Comparison of ENCODE assay signal across 16 cellular contexts in genomic region chr3:188288153-188288552, GRCh38.
DNase-seq lines count a peak whose midpoint lies in the region; ATAC-seq and TF ChIP-seq lines count a peak whose summit lies in the region.
"Had no signal": no experiment of that assay in that cellular context is flagged by ENCODE, and none has a peak within 500 bp of the region (broad histone marks: within the 10 kb centered on the region; RNA-seq: fewer than 3 reads in every experiment).

No MANE protein-coding gene starts in this region.

- H3K79me1 ChIP-seq in trophoblast cell (ENCODE audit: low read length): peaks cover 2% of the 10 kb centered on the region

- H2AK5ac ChIP-seq in trophoblast cell (ENCODE audit: low read length): no peak overlapping the region

- no peaks in the 10 kb centered on the region for H3K27me3 Mint-ChIP-seq in natural killer cell treated with Interleukin-12 subunit alpha and Interleukin-12 subunit beta and Interleukin-15 and Interleukin-18, amount 100 ng/mL, for 72 hours
- H3K27me3 Mint-ChIP-seq in natural killer cell (ENCODE audit: low read depth in 2 of 2): no peaks in the 10 kb centered on the region
- H3K27me3 Mint-ChIP-seq: activated CD4-positive, alpha-beta T cell treated with anti-CD3 and anti-CD28 coated beads, Interleukin-2, amount 10 ng/mL, durations not matched to agents 7 days and 5 days; CD4-positive, alpha-beta memory T cell; naive B cell; type B pancreatic cell had no signal

- H3K23ac ChIP-seq in trophoblast cell (ENCODE audit: low read length): no peak overlapping the region

- intact Hi-C loops in natural killer cell (cut with micrococcal nuclease): no loop called here
- intact Hi-C loops in heart left ventricle (cut with DNase I): no loop called here
- intact Hi-C loops in lower lobe of right lung (cut with DNase I): no loop called here

- no peaks in the 10 kb centered on the region for H3K9me3 ChIP-seq in heart left ventricle
- no peaks in the 10 kb centered on the region for H3K9me3 ChIP-seq in trophoblast cell (ENCODE audit: insufficient read depth, low read depth, low read length)
- H3K9me3 ChIP-seq in lower lobe of right lung: no peaks in the 10 kb centered on the region

- no peak overlapping the region for H3K4me2 ChIP-seq in trophoblast cell (ENCODE audit: low read length)

- H3K4me1 Mint-ChIP-seq in natural killer cell treated with Interleukin-12 subunit alpha and Interleukin-12 subunit beta and Interleukin-15 and Interleukin-18, amount 100 ng/mL, for 72 hours (ENCODE audit: low read depth in 2 of 2): peaks cover 63 to 66% of the 10 kb centered on the region in 2 donors
- H3K4me1 Mint-ChIP-seq in natural killer cell: peaks cover 32 to 52% of the 10 kb centered on the region in 2 donors

- no peak overlapping the region for H3K4me3 ChIP-seq in heart left ventricle
- no peak overlapping the region for H3K4me3 ChIP-seq in trophoblast cell (ENCODE audit: low read depth, low read length)
- no peak overlapping the region for H3K4me3 ChIP-seq in lower lobe of right lung

- peak overlapping the region; percentile 38 for H3K4me3 Mint-ChIP-seq in natural killer cell treated with Interleukin-12 subunit alpha and Interleukin-12 subunit beta and Interleukin-15 and Interleukin-18, amount 100 ng/mL, for 72 hours
- no peak overlapping the region for H3K4me3 Mint-ChIP-seq in natural killer cell
- H3K4me3 Mint-ChIP-seq: activated CD4-positive, alpha-beta T cell treated with anti-CD3 and anti-CD28 coated beads, Interleukin-2, amount 10 ng/mL, durations not matched to agents 7 days and 5 days; CD4-positive, alpha-beta memory T cell; naive B cell; type B pancreatic cell had no signal

- TF ChIP-seq POLR2A in heart left ventricle (IDR thresholded peaks at IDR 0.05): no peak

- TF ChIP-seq CTCF in natural killer cell (IDR thresholded peaks at IDR 0.05) (no peak), heart left ventricle (IDR thresholded peaks at IDR 0.05) (peak in 1 of 12 donors; percentile 6), lower lobe of right lung (IDR thresholded peaks at IDR 0.05) (no peak)

- H3K36me3 Mint-ChIP-seq in natural killer cell treated with Interleukin-12 subunit alpha and Interleukin-12 subunit beta and Interleukin-15 and Interleukin-18, amount 100 ng/mL, for 72 hours: no peaks in the 10 kb centered on the region
- no peaks in the 10 kb centered on the region for H3K36me3 Mint-ChIP-seq in natural killer cell

- H3K36me3 ChIP-seq in heart left ventricle (peaks cover 0 to 3% (median 0%) of the 10 kb centered on the region in 9 donors), trophoblast cell (ENCODE audit: control insufficient read depth in 1 of 2, insufficient read depth in 2 of 2, low read length in 2 of 2) (no peaks in the 10 kb centered on the region), lower lobe of right lung (peaks cover 4% of the 10 kb centered on the region)

- H3K27ac Mint-ChIP-seq in natural killer cell treated with Interleukin-12 subunit alpha and Interleukin-12 subunit beta and Interleukin-15 and Interleukin-18, amount 100 ng/mL, for 72 hours: peak overlapping the region; percentile 30 to 89
- no peak overlapping the region for H3K27ac Mint-ChIP-seq in natural killer cell
- H3K27ac Mint-ChIP-seq: activated CD4-positive, alpha-beta T cell treated with anti-CD3 and anti-CD28 coated beads, Interleukin-2, amount 10 ng/mL, durations not matched to agents 7 days and 5 days; type B pancreatic cell had no signal

- ATAC-seq in natural killer cell treated with Interleukin-12 subunit alpha and Interleukin-12 subunit beta and Interleukin-15 and Interleukin-18, amount 100 ng/mL, for 72 hours: peak in 1 of 2 donors; percentile 50
- ATAC-seq in natural killer cell: no peak
- peak in 2 of 4 donors; percentile 31 to 32 for ATAC-seq in heart left ventricle
- ATAC-seq in lower lobe of right lung: no peak

- DNase-seq in natural killer cell treated with Interleukin-12 subunit alpha and Interleukin-12 subunit beta and Interleukin-15 and Interleukin-18, amount 100 ng/mL, for 72 hours (ENCODE audit: low spot score): no peak
- DNase-seq in natural killer cell (no peak), heart left ventricle (no peak), trophoblast cell (no peak), SKM-1 (lab: John Stamatoyannopoulos, UW; ENCODE audit: unreplicated experiment) (no peak), NCI-H345 (lab: John Stamatoyannopoulos, UW) (no peak), NCI-H187 treated with DMSO at 0.1 percent for 48 hours (lab: John Stamatoyannopoulos, UW) (no peak), lower lobe of right lung (no peak)
- DNase-seq: activated CD4-positive, alpha-beta T cell treated with anti-CD3 and anti-CD28 coated beads, Interleukin-2, amount 10 ng/mL, durations not matched to agents 7 days and 5 days; activated CD8-positive, alpha-beta memory T cell treated with anti-CD3 and anti-CD28 coated beads, Interleukin-2, amount 50 U/mL, for 4 hours; CD4-positive, alpha-beta memory T cell; DND-41; naive B cell; NCI-H1105 had no signal

- 37 to 49% (median 46%) methylated on average over 8 of the region's 8 CpGs for WGBS in heart left ventricle, 4 donors
- no CpG with 5 or more reads among the region's 8 CpGs for whole genome bisulfite sequencing in trophoblast cell (ENCODE audit: extremely low coverage, insufficient coverage, insufficient read length)

- H4K8ac ChIP-seq in trophoblast cell (ENCODE audit: low read depth, low read length): no peak overlapping the region

- H3K4me1 ChIP-seq in heart left ventricle (peaks cover 0 to 74% (median 56%) of the 10 kb centered on the region in 12 donors), trophoblast cell (ENCODE audit: control insufficient read depth in 1 of 2, insufficient read depth in 2 of 2, low read length in 2 of 2) (peaks cover 11 to 22% of the 10 kb centered on the region in 2 experiments), lower lobe of right lung (peaks cover 49% of the 10 kb centered on the region)

- H2BK12ac ChIP-seq in trophoblast cell (ENCODE audit: low read length): no peak overlapping the region

- H3K9ac ChIP-seq in trophoblast cell (ENCODE audit: low read length): no peak overlapping the region

- no peak overlapping the region for H3K18ac ChIP-seq in trophoblast cell (ENCODE audit: low read length)

- no peak overlapping the region for H2BK120ac ChIP-seq in trophoblast cell (ENCODE audit: insufficient read depth, low read length, poor library complexity)

- no peak overlapping the region for H4K91ac ChIP-seq in trophoblast cell (ENCODE audit: low read depth, low read length)

- H2AFZ ChIP-seq in trophoblast cell (ENCODE audit: insufficient read depth, low read length, poor library complexity): no peak overlapping the region

- H3K79me2 ChIP-seq in trophoblast cell (ENCODE audit: control insufficient read depth, insufficient read depth, low read length, poor library complexity): no peaks in the 10 kb centered on the region

- no peak overlapping the region for H3K14ac ChIP-seq in trophoblast cell (ENCODE audit: low read length)

- H3K27me3 ChIP-seq in heart left ventricle (no peaks in the 10 kb centered on the region), trophoblast cell (ENCODE audit: insufficient read depth, low read length) (no peaks in the 10 kb centered on the region), lower lobe of right lung (ENCODE audit: low read depth) (no peaks in the 10 kb centered on the region)

- H3K9me3 Mint-ChIP-seq in natural killer cell treated with Interleukin-12 subunit alpha and Interleukin-12 subunit beta and Interleukin-15 and Interleukin-18, amount 100 ng/mL, for 72 hours: no peaks in the 10 kb centered on the region
- no peaks in the 10 kb centered on the region for H3K9me3 Mint-ChIP-seq in natural killer cell
- H3K9me3 Mint-ChIP-seq: CD4-positive, alpha-beta memory T cell; naive B cell; type B pancreatic cell had no signal

- H3K4ac ChIP-seq in trophoblast cell (ENCODE audit: low read depth, low read length): no peak overlapping the region

- H4K12ac ChIP-seq in trophoblast cell (ENCODE audit: low read depth, low read length): no peak overlapping the region

- H2BK5ac ChIP-seq in trophoblast cell (ENCODE audit: low read depth, low read length, poor library complexity): no peak overlapping the region

- peak overlapping the region in 11 of 12 donors; percentile 10 to 82 (median 77) for H3K27ac ChIP-seq in heart left ventricle
- H3K27ac ChIP-seq in trophoblast cell (ENCODE audit: low read depth, low read length): peak overlapping the region; percentile 39
- H3K27ac ChIP-seq in lower lobe of right lung: no peak overlapping the region
- H3K27ac ChIP-seq: RWPE1 had no signal

Comparison
In these comparisons a context has a peak if more than half of its experiments do, and no peak if none do; other contexts are left out.
1. H3K27ac Mint-ChIP-seq: peak in natural killer cell treated with Interleukin-12 subunit alpha and Interleukin-12 subunit beta and Interleukin-15 and Interleukin-18, amount 100 ng/mL, for 72 hours (2 of 2); none in natural killer cell (0 of 2).